Comparison of ENCODE assay signal across 8 cellular contexts in the genomic region with DNA sequence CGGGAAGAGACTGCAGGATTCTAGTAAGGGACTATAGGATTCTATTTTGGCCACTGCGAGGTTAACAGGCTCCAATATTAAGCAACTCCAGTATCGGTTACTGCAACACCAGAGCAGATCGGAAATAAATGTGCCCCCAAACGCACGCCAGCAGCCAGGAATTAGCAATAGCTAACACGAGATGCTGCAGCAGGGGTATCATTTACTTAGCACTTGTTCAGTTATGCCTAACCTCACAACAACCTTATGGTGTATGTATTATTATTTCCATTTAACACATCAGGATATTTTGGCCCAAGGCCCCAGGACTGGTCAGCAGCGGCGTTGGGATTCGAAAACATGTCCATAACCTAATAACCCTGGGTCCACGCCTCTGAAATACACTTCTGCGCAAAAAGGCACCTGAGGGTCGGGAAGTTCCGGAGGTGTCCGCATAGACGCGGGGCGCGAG. TPM values are rescaled to one million over a fixed set of nuclear protein-coding genes. Genes with fewer than 3 reads are reported as not detected.
DNase-seq lines count a peak whose midpoint lies in the region; ATAC-seq, FAIRE-seq and TF ChIP-seq lines count a peak whose summit lies in the region.

No MANE protein-coding gene starts in this region.

- no peak for TF ChIP-seq EP300 in K562 (IDR thresholded peaks at IDR 0.05; ENCODE audit: low read length)

- H3K9me3 ChIP-seq in K562 (replicated peaks; ENCODE audit: control insufficient read depth, insufficient read depth, low read depth, low read length) = peaks cover 7% of the 10 kb centered on the region

- H2AFZ ChIP-seq in K562 (ENCODE audit: low read depth, low read length) = peak overlapping the region; percentile 79; the same call in 1 of the 2 replicates

- peak overlapping the region; percentile 91 for H3K27ac ChIP-seq in K562 (ENCODE audit: extremely low read depth, low read depth, low read length)

- ATAC-seq in K562 (peak; percentile 1), GM19467 (IDR thresholded peaks at IDR 0.05; ENCODE audit: unreplicated experiment) (no peak)

- TF ChIP-seq RAD21 in K562 (CRISPR knock-in tag; conservative IDR thresholded peaks at IDR 0.05 in 1 of 2, IDR thresholded peaks at IDR 0.05 in 1 of 2) = no peak

- H3K79me2 ChIP-seq in K562 (ENCODE audit: control insufficient read depth, insufficient read depth, low read length) = peaks cover 73% of the 10 kb centered on the region

- no peak for TF ChIP-seq CTCF in K562 (IDR thresholded peaks at IDR 0.05 in 2 of 3, conservative IDR thresholded peaks at IDR 0.05 in 1 of 3; ENCODE audit: insufficient read depth in 2 of 3, low read depth in 1 of 3, low read length in 3 of 3)
- TF ChIP-seq CTCF in GM10248 (IDR thresholded peaks at IDR 0.05; ENCODE audit: control extremely low read depth, extremely low read depth, low read depth, missing control alignments) = no peak

- peak overlapping the region; percentile 99 for H3K4me3 ChIP-seq in K562

- no peak for FAIRE-seq in H54 (lab: Jason Lieb, UNC)
- no peak for FAIRE-seq in K562 (lab: Jason Lieb, UNC)

- WGBS in K562 (ENCODE audit: insufficient coverage, low coverage, missing lambda C conversion rate) = 0% methylated on average over 19 of the region's 19 CpGs

- DNase-seq in GM03348 (ENCODE audit: low spot score) = peak; percentile 46
- DNase-seq in H54 (ENCODE audit: insufficient read length, low spot score) = peak; percentile 37
- peak; percentile 76 for DNase-seq in NOMO-1 treated with DMSO at 0.1 percent for 48 hours (lab: John Stamatoyannopoulos, UW; ENCODE audit: unreplicated experiment)
- DNase-seq in K562 (ENCODE audit: extremely low read depth in 1 of 4, low spot score in 3 of 4) = peak in 2 of 4 experiments; percentile 11 to 45
- DNase-seq in iris pigment epithelial cell (ENCODE audit: low read depth) = peak; percentile 33
- peak; percentile 28 for DNase-seq in stimulated activated CD8-positive, alpha-beta memory T cell treated with anti-CD3 and anti-CD28 coated beads, Interleukin-4, amount 100 ng/mL, for 48 hours
- DNase-seq in GM10248 (ENCODE audit: extremely low spot score) = no peak

- H3K9me1 ChIP-seq in K562 (ENCODE audit: control insufficient read depth, insufficient read depth, low read length) = no peaks in the 10 kb centered on the region

- peak overlapping the region; percentile 91 for H3K4me2 ChIP-seq in K562 (ENCODE audit: insufficient read depth, low read length)

- POLR2A ChIA-PET in K562 (lab: Yijun Ruan, JAX) = interaction anchor here (0.5 to 1.9 kb wide), 6 partner anchors 12 to 107 kb away, joined by 3 to 6 read pairs (median 4); no protein-coding TSS in a partner anchor
- POLR2A ChIA-PET in GM10248 (lab: Yijun Ruan, JAX) = no interaction called here

- BruUV-seq in K562 (replicated peaks; lab: Mats Ljungman, UMichigan) = no TSS peak

- H3K36me3 ChIP-seq in K562 (ENCODE audit: control insufficient read depth, insufficient read depth, low read length) = peaks cover 25% of the 10 kb centered on the region

- peaks cover 8% of the 10 kb centered on the region in 2 experiments; a peak in 4 of 5 replicates for H3K4me1 ChIP-seq in K562 (replicated peaks in 1 of 2; ENCODE audit: control insufficient read depth in 2 of 2, insufficient read depth in 2 of 2, low read length in 2 of 2)

- intact Hi-C loops in K562 (cut with micrococcal nuclease) = loop anchor here (1.0 to 10.0 kb wide), 5 partner anchors 29 to 239 kb away; a partner anchor contains a TSS

- TF ChIP-seq POLR2A in H54 (IDR thresholded peaks at IDR 0.05; ENCODE audit: low read depth, low read length) (no peak), K562 (conservative IDR thresholded peaks at IDR 0.05) (no peak)

- in situ Hi-C loops in K562 (cut with MboI) = loop anchor here (5.0 kb wide), 1 partner anchor 83 kb away; no protein-coding TSS in a partner anchor

- H4K20me1 ChIP-seq in K562 (replicated peaks; ENCODE audit: control insufficient read depth, insufficient read depth, low read length) = no peaks in the 10 kb centered on the region

- no peaks in the 10 kb centered on the region for H3K27me3 ChIP-seq in K562 (ENCODE audit: control insufficient read depth in 2 of 2, insufficient read depth in 2 of 2, low read length in 2 of 2)

- H3K9ac ChIP-seq in K562 (ENCODE audit: insufficient read depth in 1 of 2, low read depth in 2 of 2, low read length in 2 of 2) = peak overlapping the region; percentile 88 to 92

- CTCF ChIA-PET in K562 (lab: Yijun Ruan, JAX; ENCODE audit: low intra/inter-chr PET ratio) = interaction anchor here (2.6 kb wide), 1 partner anchor 82 kb away, joined by 21 read pairs; no protein-coding TSS in a partner anchor
- CTCF ChIA-PET in GM10248 (lab: Yijun Ruan, JAX) = interaction anchor here (1.5 to 1.8 kb wide), 3 partner anchors 9 to 58 kb away, joined by 3 to 4 read pairs (median 4); no protein-coding TSS in a partner anchor

TF ChIP-seq in K562, 482 proteins besides CTCF, POLR2A, EP300 and RAD21 (continues in another document):
- TF ChIP-seq, protein P1, sequence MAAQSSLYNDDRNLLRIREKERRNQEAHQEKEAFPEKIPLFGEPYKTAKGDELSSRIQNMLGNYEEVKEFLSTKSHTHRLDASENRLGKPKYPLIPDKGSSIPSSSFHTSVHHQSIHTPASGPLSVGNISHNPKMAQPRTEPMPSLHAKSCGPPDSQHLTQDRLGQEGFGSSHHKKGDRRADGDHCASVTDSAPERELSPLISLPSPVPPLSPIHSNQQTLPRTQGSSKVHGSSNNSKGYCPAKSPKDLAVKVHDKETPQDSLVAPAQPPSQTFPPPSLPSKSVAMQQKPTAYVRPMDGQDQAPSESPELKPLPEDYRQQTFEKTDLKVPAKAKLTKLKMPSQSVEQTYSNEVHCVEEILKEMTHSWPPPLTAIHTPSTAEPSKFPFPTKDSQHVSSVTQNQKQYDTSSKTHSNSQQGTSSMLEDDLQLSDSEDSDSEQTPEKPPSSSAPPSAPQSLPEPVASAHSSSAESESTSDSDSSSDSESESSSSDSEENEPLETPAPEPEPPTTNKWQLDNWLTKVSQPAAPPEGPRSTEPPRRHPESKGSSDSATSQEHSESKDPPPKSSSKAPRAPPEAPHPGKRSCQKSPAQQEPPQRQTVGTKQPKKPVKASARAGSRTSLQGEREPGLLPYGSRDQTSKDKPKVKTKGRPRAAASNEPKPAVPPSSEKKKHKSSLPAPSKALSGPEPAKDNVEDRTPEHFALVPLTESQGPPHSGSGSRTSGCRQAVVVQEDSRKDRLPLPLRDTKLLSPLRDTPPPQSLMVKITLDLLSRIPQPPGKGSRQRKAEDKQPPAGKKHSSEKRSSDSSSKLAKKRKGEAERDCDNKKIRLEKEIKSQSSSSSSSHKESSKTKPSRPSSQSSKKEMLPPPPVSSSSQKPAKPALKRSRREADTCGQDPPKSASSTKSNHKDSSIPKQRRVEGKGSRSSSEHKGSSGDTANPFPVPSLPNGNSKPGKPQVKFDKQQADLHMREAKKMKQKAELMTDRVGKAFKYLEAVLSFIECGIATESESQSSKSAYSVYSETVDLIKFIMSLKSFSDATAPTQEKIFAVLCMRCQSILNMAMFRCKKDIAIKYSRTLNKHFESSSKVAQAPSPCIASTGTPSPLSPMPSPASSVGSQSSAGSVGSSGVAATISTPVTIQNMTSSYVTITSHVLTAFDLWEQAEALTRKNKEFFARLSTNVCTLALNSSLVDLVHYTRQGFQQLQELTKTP (IDR thresholded peaks at IDR 0.05; ENCODE audit: low read depth in 1 of 2, partially characterized antibody in 2 of 2) = peak; percentile 34 to 74
- 0 out of 2 replicates have a peak, but pooled peaks have one; percentile 35 for TF ChIP-seq ADNP (tag; IDR thresholded peaks at IDR 0.05)
- 0 out of 2 replicates have a peak, but pooled peaks have one; percentile 48 for TF ChIP-seq CC2D1A (IDR thresholded peaks at IDR 0.05)
- peak; percentile 9; the same call in 1 of the 2 replicates for TF ChIP-seq ZBTB17 (CRISPR knock-in tag; IDR thresholded peaks at IDR 0.05)
- peak; percentile 32; the same call in 1 of the 2 replicates for TF ChIP-seq EP400 (IDR thresholded peaks at IDR 0.05)
- TF ChIP-seq BRD9 (IDR thresholded peaks at IDR 0.05; ENCODE audit: low read depth, partially characterized antibody) = peak; percentile 66
- TF ChIP-seq, protein P2, sequence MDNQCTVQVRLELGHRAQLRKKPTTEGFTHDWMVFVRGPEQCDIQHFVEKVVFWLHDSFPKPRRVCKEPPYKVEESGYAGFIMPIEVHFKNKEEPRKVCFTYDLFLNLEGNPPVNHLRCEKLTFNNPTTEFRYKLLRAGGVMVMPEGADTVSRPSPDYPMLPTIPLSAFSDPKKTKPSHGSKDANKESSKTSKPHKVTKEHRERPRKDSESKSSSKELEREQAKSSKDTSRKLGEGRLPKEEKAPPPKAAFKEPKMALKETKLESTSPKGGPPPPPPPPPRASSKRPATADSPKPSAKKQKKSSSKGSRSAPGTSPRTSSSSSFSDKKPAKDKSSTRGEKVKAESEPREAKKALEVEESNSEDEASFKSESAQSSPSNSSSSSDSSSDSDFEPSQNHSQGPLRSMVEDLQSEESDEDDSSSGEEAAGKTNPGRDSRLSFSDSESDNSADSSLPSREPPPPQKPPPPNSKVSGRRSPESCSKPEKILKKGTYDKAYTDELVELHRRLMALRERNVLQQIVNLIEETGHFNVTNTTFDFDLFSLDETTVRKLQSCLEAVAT (IDR thresholded peaks at IDR 0.05) = peak in 1 of 2 experiments; percentile 74; a peak in 2 of 4 replicates
- 0 out of 2 replicates have a peak, but pooled peaks have one; percentile 4 for TF ChIP-seq ARID1B (IDR thresholded peaks at IDR 0.05)

RNA-seq across cellular contexts. Expression of a gene that starts 0.8 kb away (rescaled TPM):
- 133 and 323 TPM in 2 replicates for total RNA-seq in K562 (2011; cell fraction: chromatin; rRNA removed; ENCODE audit: low replicate concordance)
- 60.7 and 75.4 TPM in 2 replicates for total RNA-seq in K562 (2011; cell fraction: nucleolus; rRNA removed)
- 109 and 149 TPM in 2 replicates for total RNA-seq in K562 (2011; cell fraction: nucleoplasm; rRNA removed)
- 26.2 and 30.0 TPM in 2 replicates for total RNA-seq in K562 (2014; rRNA removed)
- total RNA-seq in K562 (2014; rRNA removed; fragmentation: Illumina TruSeq; extraction: Trizol) = 28.3 and 35.0 TPM in 2 replicates
- 21.6 and 23.0 TPM in 2 replicates for total RNA-seq in K562 (2015; rRNA removed; fragmentation: Illumina TruSeq; extraction: Trizol)
- 53.8 and 62.6 TPM in 2 replicates for total RNA-seq in K562 (2021)
- polyA plus RNA-seq in K562 (2011; rRNA removed) = 41.4 and 45.4 TPM in 2 replicates
- 12.6 and 23.0 TPM in 2 replicates for polyA plus RNA-seq in K562 (2011; cell fraction: cytosol; rRNA removed)
- 28.6 and 42.3 TPM in 2 replicates for polyA plus RNA-seq in K562 (2011; cell fraction: nucleus; rRNA removed)
- 43.0 and 49.7 TPM in 2 replicates for polyA plus RNA-seq in K562 (2012)
- polyA plus RNA-seq in K562 (2014; fragmentation: Illumina TruSeq; extraction: Trizol) = 58.8 and 59.8 TPM in 2 replicates
- 10 to 100 TPM; 15.3 to 19.6 TPM for polyA plus RNA-seq in K562 (2014; fragmentation: Nextera tagmentation; extraction: Ambion mirVana)
- polyA plus RNA-seq in K562 (2014; rRNA removed) = 36.9 and 40.4 TPM in 2 replicates
- 53.4 and 83.7 TPM in 2 replicates for polyA minus RNA-seq in K562 (2011; rRNA and poly(A)+ RNA removed)
- polyA minus RNA-seq in K562 (2011; cell fraction: cytosol; rRNA and poly(A)+ RNA removed) = 41.5 and 44.1 TPM in 2 replicates
- 44.6 and 69.1 TPM in 2 replicates for polyA minus RNA-seq in K562 (2011; cell fraction: nucleus; rRNA and poly(A)+ RNA removed)
